ENCODE assay signal across 9 cellular contexts in genomic region chr15:57017024-57017423, GRCh38.
DNase-seq lines count a peak whose midpoint lies in the region; ATAC-seq and TF ChIP-seq lines count a peak whose summit lies in the region.
"Had no signal": no experiment of that assay in that cellular context is flagged by ENCODE, and none has a peak within 500 bp of the region (broad histone marks: within the 10 kb centered on the region; RNA-seq: fewer than 3 reads in every experiment).

No MANE protein-coding gene starts in this region.

- H3K79me2 ChIP-seq in OCI-LY1 (ENCODE audit: insufficient read depth, low read length): peaks cover 50% of the 10 kb centered on the region

- no peak for DNase-seq in left ventricle myocardium superior
- DNase-seq in right cardiac atrium: no peak
- DNase-seq in fibroblast of peridontal ligament (ENCODE audit: extremely low read depth): peak; percentile 22
- no peak for DNase-seq in islet precursor cell
- no peak for DNase-seq in activated T-helper 1 cell treated with anti-CD3 and anti-CD28 coated beads, Interleukin-12 subunit alpha, Interleukin-12 subunit beta, Interleukin-2, Interleukin-4 antibody, amounts not matched to agents 30 ng/mL and 10 ng/mL and 1 ng/mL, durations not matched to agents 14 hours and 24 hours and 36 hours (ENCODE audit: low spot score)
- DNase-seq in body of pancreas: no peak

- peaks cover 8% of the 10 kb centered on the region for H3K36me3 Mint-ChIP-seq in activated T-helper 1 cell treated with anti-CD3 and anti-CD28 coated beads, Interleukin-12 subunit alpha, Interleukin-12 subunit beta, Interleukin-2, Interleukin-4 antibody, amounts not matched to agents 30 ng/mL and 10 ng/mL and 1 ng/mL, durations not matched to agents 14 hours and 24 hours and 36 hours (ENCODE audit: low read depth)

- H3K36me3 ChIP-seq in OCI-LY1 (ENCODE audit: insufficient read depth, low read length): peaks cover 15% of the 10 kb centered on the region; the same call in 1 of the 2 replicates
- no peaks in the 10 kb centered on the region for H3K36me3 ChIP-seq in body of pancreas (replicated peaks in 1 of 2; ENCODE audit: insufficient read depth in 1 of 2, low read depth in 2 of 2)

- intact Hi-C loops in left ventricle myocardium superior (cut with micrococcal nuclease): no loop called here
- intact Hi-C loops in right cardiac atrium (cut with DNase I): no loop called here
- intact Hi-C loops in activated T-helper 1 cell treated with anti-CD3 and anti-CD28 coated beads, Interleukin-12 subunit alpha, Interleukin-12 subunit beta, Interleukin-2, Interleukin-4 antibody, amounts not matched to agents 30 ng/mL and 10 ng/mL and 1 ng/mL, durations not matched to agents 14 hours and 24 hours and 36 hours (cut with micrococcal nuclease): loop anchor here (1.0 to 10.0 kb wide), 2 partner anchors 289 to 522 kb away; no protein-coding TSS in a partner anchor
- intact Hi-C loops in body of pancreas (cut with DNase I): no loop called here

- no peak overlapping the region for H3K27ac ChIP-seq in right cardiac atrium (ENCODE audit: low read length)
- no peak overlapping the region for H3K27ac ChIP-seq in OCI-LY1 (ENCODE audit: low read depth, low read length, poor library complexity, severe bottlenecking)
- H3K27ac ChIP-seq in body of pancreas: no peak overlapping the region

- H3K4me1 ChIP-seq in right cardiac atrium (ENCODE audit: control insufficient read depth, insufficient read depth, low read length) (peaks cover 3% of the 10 kb centered on the region), OCI-LY1 (ENCODE audit: insufficient read depth, low read length, severe bottlenecking) (no peaks in the 10 kb centered on the region), body of pancreas (peaks cover 26% of the 10 kb centered on the region)

- TF ChIP-seq POLR2A in body of pancreas (IDR thresholded peaks at IDR 0.05): no peak

- H3K9ac ChIP-seq in OCI-LY1 (ENCODE audit: low read length): no peak overlapping the region

- H3K9me2 ChIP-seq in OCI-LY1 (ENCODE audit: low read depth, low read length): no peaks in the 10 kb centered on the region

- no peaks in the 10 kb centered on the region for H3K27me3 ChIP-seq in right cardiac atrium (ENCODE audit: control insufficient read depth, insufficient read depth)
- no peaks in the 10 kb centered on the region for H3K27me3 ChIP-seq in OCI-LY1 (ENCODE audit: insufficient read depth, low read length)
- H3K27me3 ChIP-seq in body of pancreas: no peaks in the 10 kb centered on the region

- H3K27me3 Mint-ChIP-seq in activated T-helper 1 cell treated with anti-CD3 and anti-CD28 coated beads, Interleukin-12 subunit alpha, Interleukin-12 subunit beta, Interleukin-2, Interleukin-4 antibody, amounts not matched to agents 30 ng/mL and 10 ng/mL and 1 ng/mL, durations not matched to agents 14 hours and 24 hours and 36 hours (ENCODE audit: insufficient read depth): no peaks in the 10 kb centered on the region
- H3K27me3 Mint-ChIP-seq: activated naive CD4-positive, alpha-beta T cell treated with anti-CD3 and anti-CD28 coated beads, Interleukin-2, amount 50 U/mL, for 24 hours had no signal

- ATAC-seq in left ventricle myocardium superior: peak; percentile 15
- no peak for ATAC-seq in right cardiac atrium
- ATAC-seq in HG02759 (IDR thresholded peaks at IDR 0.05; ENCODE audit: unreplicated experiment): no peak
- ATAC-seq in body of pancreas: no peak

- peaks cover 4% of the 10 kb centered on the region for H3K9me3 Mint-ChIP-seq in activated T-helper 1 cell treated with anti-CD3 and anti-CD28 coated beads, Interleukin-12 subunit alpha, Interleukin-12 subunit beta, Interleukin-2, Interleukin-4 antibody, amounts not matched to agents 30 ng/mL and 10 ng/mL and 1 ng/mL, durations not matched to agents 14 hours and 24 hours and 36 hours
- H3K9me3 Mint-ChIP-seq: activated naive CD4-positive, alpha-beta T cell treated with anti-CD3 and anti-CD28 coated beads, Interleukin-2, amount 50 U/mL, for 24 hours had no signal

- no peak overlapping the region for H3K4me2 ChIP-seq in OCI-LY1 (ENCODE audit: low read length)

- H3K9me3 ChIP-seq in right cardiac atrium (ENCODE audit: control insufficient read depth, low read length) (no peaks in the 10 kb centered on the region), OCI-LY1 (ENCODE audit: low read length) (no peaks in the 10 kb centered on the region; the same call in 1 of the 2 replicates), body of pancreas (no peaks in the 10 kb centered on the region)

- H3K27ac Mint-ChIP-seq in activated T-helper 1 cell treated with anti-CD3 and anti-CD28 coated beads, Interleukin-12 subunit alpha, Interleukin-12 subunit beta, Interleukin-2, Interleukin-4 antibody, amounts not matched to agents 30 ng/mL and 10 ng/mL and 1 ng/mL, durations not matched to agents 14 hours and 24 hours and 36 hours: no peak overlapping the region
- H3K27ac Mint-ChIP-seq: activated naive CD4-positive, alpha-beta T cell treated with anti-CD3 and anti-CD28 coated beads, Interleukin-2, amount 50 U/mL, for 24 hours had no signal

- H3K4me3 ChIP-seq in right cardiac atrium (ENCODE audit: low read length): no peak overlapping the region
- H3K4me3 ChIP-seq in OCI-LY1 (ENCODE audit: low read depth, low read length, poor library complexity, severe bottlenecking): no peak overlapping the region
- no peak overlapping the region for H3K4me3 ChIP-seq in body of pancreas

- no peak overlapping the region for H3K4me3 Mint-ChIP-seq in activated T-helper 1 cell treated with anti-CD3 and anti-CD28 coated beads, Interleukin-12 subunit alpha, Interleukin-12 subunit beta, Interleukin-2, Interleukin-4 antibody, amounts not matched to agents 30 ng/mL and 10 ng/mL and 1 ng/mL, durations not matched to agents 14 hours and 24 hours and 36 hours
- H3K4me3 Mint-ChIP-seq: activated naive CD4-positive, alpha-beta T cell treated with anti-CD3 and anti-CD28 coated beads, Interleukin-2, amount 50 U/mL, for 24 hours had no signal

- peak; percentile 22 for TF ChIP-seq CTCF in OCI-LY1 (IDR thresholded peaks at IDR 0.05; ENCODE audit: low read length)
- TF ChIP-seq CTCF in body of pancreas (IDR thresholded peaks at IDR 0.05): no peak

- H2AFZ ChIP-seq in OCI-LY1 (ENCODE audit: low read length): no peak overlapping the region

- H3K4me1 Mint-ChIP-seq in activated T-helper 1 cell treated with anti-CD3 and anti-CD28 coated beads, Interleukin-12 subunit alpha, Interleukin-12 subunit beta, Interleukin-2, Interleukin-4 antibody, amounts not matched to agents 30 ng/mL and 10 ng/mL and 1 ng/mL, durations not matched to agents 14 hours and 24 hours and 36 hours (ENCODE audit: low read depth): peaks cover 8% of the 10 kb centered on the region

- no peaks in the 10 kb centered on the region for H4K20me1 ChIP-seq in OCI-LY1 (ENCODE audit: insufficient read depth, low read length)

- H3F3A ChIP-seq in OCI-LY1 (ENCODE audit: insufficient read depth, low read length): no peaks in the 10 kb centered on the region

- WGBS in right cardiac atrium: 92% methylated on average over 3 of the region's 3 CpGs
- 93 to 94% methylated on average over 3 of the region's 3 CpGs for WGBS in body of pancreas, 2 donors
